ENCODE assay signal across 18 cellular contexts in the genomic region with DNA sequence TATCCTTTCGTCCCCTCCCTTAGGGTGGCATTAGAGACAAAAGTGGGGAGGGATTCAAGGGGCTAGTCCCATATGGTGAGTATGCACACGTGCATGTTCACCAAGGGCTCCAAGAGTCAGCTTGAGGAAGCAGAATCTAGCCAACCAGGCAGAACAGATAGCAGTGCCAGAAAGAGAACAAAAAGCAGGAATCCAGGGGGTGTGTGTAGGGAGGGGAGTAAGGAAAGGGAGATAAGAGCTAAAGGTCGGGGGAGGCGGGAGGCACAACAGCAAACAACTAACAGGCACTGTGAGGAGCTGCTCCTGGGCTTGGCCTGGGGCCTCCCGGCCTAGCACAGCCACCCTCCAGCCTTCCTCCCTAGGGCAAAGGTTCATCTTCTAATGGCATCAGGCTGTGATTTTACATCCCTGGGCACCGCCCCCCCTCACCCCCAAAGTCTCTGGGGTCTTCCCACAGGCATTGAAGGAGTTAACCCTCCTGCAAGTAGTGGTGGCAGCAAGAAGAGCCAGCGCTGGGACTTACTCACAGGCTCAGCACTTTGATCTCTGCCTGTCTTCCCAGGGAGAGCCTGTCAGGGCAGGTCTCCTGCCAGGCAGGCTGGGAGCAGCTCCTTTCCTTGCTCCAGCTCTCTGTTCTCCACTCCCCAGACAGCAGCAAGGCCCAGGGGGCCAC. TPM values are rescaled to one million over a fixed set of nuclear protein-coding genes. Genes with fewer than 3 reads are reported as not detected.
DNase-seq lines count a peak whose midpoint lies in the region; ATAC-seq and TF ChIP-seq lines count a peak whose summit lies in the region.
"Had no signal": no experiment of that assay in that cellular context is flagged by ENCODE, and none has a peak within 500 bp of the region (broad histone marks: within the 10 kb centered on the region; RNA-seq: fewer than 3 reads in every experiment).

No MANE protein-coding gene starts in this region.

- CTCF ChIA-PET in MCF 10A (lab: Yijun Ruan, JAX): interaction anchor here (0.6 to 1.6 kb wide), 5 partner anchors 8 to 53 kb away, joined by 3 to 10 read pairs (median 5); a partner anchor contains a TSS
- CTCF ChIA-PET in activated CD4-positive, alpha-beta T cell treated with anti-CD3 and anti-CD28 coated beads for 36 hours (lab: Charles Lee): interaction anchor here (1.1 to 2.4 kb wide), 6 partner anchors 12 to 56 kb away, joined by 3 to 7 read pairs (median 4); a partner anchor contains a TSS

- H3K27me3 Mint-ChIP-seq in MCF 10A (ENCODE audit: insufficient read depth, unreplicated experiment): no peaks in the 10 kb centered on the region
- no peaks in the 10 kb centered on the region for H3K27me3 Mint-ChIP-seq in mesothelial cell of epicardium (ENCODE audit: low read depth)
- no peaks in the 10 kb centered on the region for H3K27me3 Mint-ChIP-seq in type B pancreatic cell
- no peaks in the 10 kb centered on the region for H3K27me3 Mint-ChIP-seq in activated CD4-positive, alpha-beta T cell treated with anti-CD3 and anti-CD28 coated beads for 36 hours
- H3K27me3 Mint-ChIP-seq: activated naive CD8-positive, alpha-beta T cell treated with anti-CD3 and anti-CD28 coated beads, Interleukin-2, amount 50 U/mL, for 24 hours; IgD-negative memory B cell; natural killer cell treated with Interleukin-12 subunit alpha and Interleukin-12 subunit beta and Interleukin-15 and Interleukin-18, amount 100 ng/mL, for 72 hours had no signal

- H3K4me1 Mint-ChIP-seq in MCF 10A (ENCODE audit: insufficient read depth, unreplicated experiment): peaks cover 8% of the 10 kb centered on the region
- peaks cover 38% of the 10 kb centered on the region for H3K4me1 Mint-ChIP-seq in mesothelial cell of epicardium
- H3K4me1 Mint-ChIP-seq in type B pancreatic cell (ENCODE audit: unreplicated experiment): peaks cover 19% of the 10 kb centered on the region
- peaks cover 3% of the 10 kb centered on the region for H3K4me1 Mint-ChIP-seq in activated CD4-positive, alpha-beta T cell treated with anti-CD3 and anti-CD28 coated beads for 36 hours

- BruUV-seq in MCF 10A (replicated peaks; lab: Mats Ljungman, UMichigan): no TSS peak

- POLR2A ChIA-PET in MCF 10A (lab: Yijun Ruan, JAX): interaction anchor here (1.1 to 5.7 kb wide), 5 partner anchors 9 to 53 kb away, joined by 3 to 50 read pairs (median 13); a partner anchor contains a TSS
- POLR2A ChIA-PET in activated CD4-positive, alpha-beta T cell treated with anti-CD3 and anti-CD28 coated beads for 36 hours (lab: Charles Lee): interaction anchor here (1.2 kb wide), 1 partner anchor 12 kb away, joined by 3 read pairs; a partner anchor contains a TSS

- TF ChIP-seq POLR2A in breast epithelium (IDR thresholded peaks at IDR 0.05): no peak

- H3K36me3 Mint-ChIP-seq in MCF 10A (ENCODE audit: insufficient read depth, unreplicated experiment): peaks cover 31% of the 10 kb centered on the region
- H3K36me3 Mint-ChIP-seq in mesothelial cell of epicardium: peaks cover 31% of the 10 kb centered on the region
- H3K36me3 Mint-ChIP-seq in type B pancreatic cell: peaks cover 3% of the 10 kb centered on the region
- no peaks in the 10 kb centered on the region for H3K36me3 Mint-ChIP-seq in activated CD4-positive, alpha-beta T cell treated with anti-CD3 and anti-CD28 coated beads for 36 hours (ENCODE audit: low read depth)
- H3K36me3 Mint-ChIP-seq: natural killer cell treated with Interleukin-12 subunit alpha and Interleukin-12 subunit beta and Interleukin-15 and Interleukin-18, amount 100 ng/mL, for 72 hours had no signal

- no peak overlapping the region for H3K4me3 Mint-ChIP-seq in MCF 10A (ENCODE audit: unreplicated experiment)
- no peak overlapping the region for H3K4me3 Mint-ChIP-seq in mesothelial cell of epicardium
- peak overlapping the region; percentile 61 for H3K4me3 Mint-ChIP-seq in type B pancreatic cell
- no peak overlapping the region for H3K4me3 Mint-ChIP-seq in activated CD4-positive, alpha-beta T cell treated with anti-CD3 and anti-CD28 coated beads for 36 hours
- H3K4me3 Mint-ChIP-seq: activated naive CD8-positive, alpha-beta T cell treated with anti-CD3 and anti-CD28 coated beads, Interleukin-2, amount 50 U/mL, for 24 hours; natural killer cell treated with Interleukin-12 subunit alpha and Interleukin-12 subunit beta and Interleukin-15 and Interleukin-18, amount 100 ng/mL, for 72 hours had no signal

- H3K27ac ChIP-seq in breast epithelium: peak overlapping the region in 1 of 2 donors; percentile 40
- H3K27ac ChIP-seq: sigmoid colon had no signal

- ATAC-seq in activated CD4-positive, alpha-beta T cell treated with anti-CD3 and anti-CD28 coated beads for 36 hours: no peak
- ATAC-seq: activated naive CD8-positive, alpha-beta T cell treated with anti-CD3 and anti-CD28 coated beads, Interleukin-2, amount 50 U/mL, for 24 hours had no signal

- H3K27ac Mint-ChIP-seq in MCF 10A (ENCODE audit: low read depth, unreplicated experiment) (no peak overlapping the region), mesothelial cell of epicardium (peak overlapping the region; percentile 80), type B pancreatic cell (peak overlapping the region; percentile 77)
- H3K27ac Mint-ChIP-seq in activated CD4-positive, alpha-beta T cell treated with anti-CD3 and anti-CD28 coated beads for 36 hours: no peak overlapping the region
- H3K27ac Mint-ChIP-seq: activated naive CD8-positive, alpha-beta T cell treated with anti-CD3 and anti-CD28 coated beads, Interleukin-2, amount 50 U/mL, for 24 hours; IgD-negative memory B cell had no signal

- no peak overlapping the region for H3K4me3 ChIP-seq in breast epithelium
- H3K4me3 ChIP-seq: sigmoid colon had no signal

- H3K36me3 ChIP-seq in breast epithelium: no peaks in the 10 kb centered on the region
- H3K36me3 ChIP-seq: sigmoid colon had no signal

- H3K4me1 ChIP-seq in breast epithelium: no peaks in the 10 kb centered on the region
- H3K4me1 ChIP-seq: sigmoid colon had no signal

- intact Hi-C loops in MCF 10A (cut with micrococcal nuclease): no loop called here
- intact Hi-C loops in breast epithelium (cut with DNase I; ENCODE audit: low total_unique reads): no loop called here
- intact Hi-C loops in activated CD4-positive, alpha-beta T cell treated with anti-CD3 and anti-CD28 coated beads for 36 hours (cut with DNase I, micrococcal nuclease): no loop called here

- no peaks in the 10 kb centered on the region for H3K27me3 ChIP-seq in breast epithelium
- H3K27me3 ChIP-seq: sigmoid colon had no signal

- no peaks in the 10 kb centered on the region for H3K9me3 ChIP-seq in breast epithelium
- H3K9me3 ChIP-seq: sigmoid colon had no signal

- H3K9me3 Mint-ChIP-seq in MCF 10A (ENCODE audit: unreplicated experiment): no peaks in the 10 kb centered on the region
- H3K9me3 Mint-ChIP-seq in mesothelial cell of epicardium: no peaks in the 10 kb centered on the region
- H3K9me3 Mint-ChIP-seq in type B pancreatic cell: no peaks in the 10 kb centered on the region
- H3K9me3 Mint-ChIP-seq in activated CD4-positive, alpha-beta T cell treated with anti-CD3 and anti-CD28 coated beads for 36 hours (ENCODE audit: low read depth): no peaks in the 10 kb centered on the region
- H3K9me3 Mint-ChIP-seq: activated naive CD8-positive, alpha-beta T cell treated with anti-CD3 and anti-CD28 coated beads, Interleukin-2, amount 50 U/mL, for 24 hours; IgD-negative memory B cell; natural killer cell treated with Interleukin-12 subunit alpha and Interleukin-12 subunit beta and Interleukin-15 and Interleukin-18, amount 100 ng/mL, for 72 hours had no signal

- DNase-seq in MCF 10A (ENCODE audit: unreplicated experiment) (peak; percentile 15), breast epithelium (ENCODE audit: low spot score in 2 of 2) (no peak), ecto neural progenitor cell (ENCODE audit: low spot score) (peak; percentile 69), mesothelial cell of epicardium (ENCODE audit: low spot score in 2 of 2, unreplicated experiment in 2 of 2) (peak in 1 of 2 experiments; percentile 45), type B pancreatic cell (ENCODE audit: extremely low spot score, unreplicated experiment) (no peak), activated T-cell treated with anti-CD3 and anti-CD28 coated beads for 4 hours (no peak), ureter (ENCODE audit: low spot score) (no peak)
- DNase-seq in activated CD4-positive, alpha-beta T cell treated with anti-CD3 and anti-CD28 coated beads for 36 hours: no peak
- DNase-seq: activated CD4-positive, CD25-positive, alpha-beta regulatory T cell; activated naive CD8-positive, alpha-beta T cell treated with anti-CD3 and anti-CD28 coated beads, Interleukin-2, amount 50 U/mL, for 24 hours; GF-D8; head of caudate nucleus; NCI-H1417; sigmoid colon; stimulated activated naive CD4-positive, alpha-beta T cell treated with Interleukin-2 at 50 U/mL for 16 hours had no signal

- TF ChIP-seq CTCF in MCF 10A (IDR thresholded peaks at IDR 0.05; ENCODE audit: unreplicated experiment) (no peak), breast epithelium (IDR thresholded peaks at IDR 0.05) (no peak), mesothelial cell of epicardium (IDR thresholded peaks at IDR 0.05; ENCODE audit: unreplicated experiment) (no peak), type B pancreatic cell (conservative IDR thresholded peaks at IDR 0.05) (no peak)

RNA-seq across cellular contexts. Expression of a gene that starts 12.4 kb away (rescaled TPM):
- total RNA-seq in MCF 10A (2022) (63.4 and 90.8 TPM in 2 replicates), breast epithelium (10 to 100 TPM; 46.4 to 61.6 (median 48.2) TPM), mesothelial cell of epicardium (76.8 to 90.7 TPM (median 86.6 TPM) in 3 replicates), type B pancreatic cell (ENCODE audit: low replicate concordance) (75.7 and 82.9 TPM in 2 replicates), ureter (55.2 TPM)
- total RNA-seq in activated CD4-positive, alpha-beta T cell treated with anti-CD3 and anti-CD28 coated beads for 36 hours: 100 to 1,000 TPM; 106 to 129 TPM

RNA-seq across cellular contexts. Expression of a gene that starts 35.8 kb away (rescaled TPM):
- not detected in 2 replicates for total RNA-seq in MCF 10A (2022)
- total RNA-seq in breast epithelium: 10 to 100 TPM in 2 of 3 donors, 1 to 10 TPM in 1; 2.6 to 42.1 (median 26.9) TPM
- 87.2 to 88.8 TPM (median 88.4 TPM) in 3 replicates for total RNA-seq in mesothelial cell of epicardium
- total RNA-seq in type B pancreatic cell (ENCODE audit: low replicate concordance): 9.7 and 18.4 TPM in 2 replicates
- total RNA-seq in activated CD4-positive, alpha-beta T cell treated with anti-CD3 and anti-CD28 coated beads for 36 hours: 10 to 100 TPM; 11.8 to 12.4 TPM
- total RNA-seq in ureter: 21.0 TPM
- total RNA-seq: NCI-H460 had no signal

RNA-seq across cellular contexts. Expression of a gene that starts 52.9 kb away (rescaled TPM):
- total RNA-seq in MCF 10A (2022): 6.7 and 7.9 TPM in 2 replicates
- total RNA-seq in breast epithelium: 10 to 100 TPM in 1 of 3 donors, 1 to 10 TPM in 1, not detected in 1; 8.5 to 19.0 TPM
- 38.7 to 40.3 TPM (median 39.0 TPM) in 3 replicates for total RNA-seq in mesothelial cell of epicardium
- 14.0 and 21.8 TPM in 2 replicates for total RNA-seq in type B pancreatic cell (ENCODE audit: low replicate concordance)
- total RNA-seq in activated CD4-positive, alpha-beta T cell treated with anti-CD3 and anti-CD28 coated beads for 36 hours: 1 to 10 TPM in 1 of 2 experiments, under 1 TPM in 1; 0.71 to 1.0 TPM
- total RNA-seq in ureter: 19.1 TPM
- total RNA-seq: NCI-H460 had no signal

Comparison
In these comparisons a context has a peak if more than half of its experiments do, and no peak if none do; other contexts are left out.
1. DNase-seq: peak in MCF 10A (single experiment) and ecto neural progenitor cell (single experiment); none in breast epithelium (0 of 2), type B pancreatic cell (single experiment), activated T-cell treated with anti-CD3 and anti-CD28 coated beads for 4 hours (single experiment), activated CD4-positive, alpha-beta T cell treated with anti-CD3 and anti-CD28 coated beads for 36 hours (single experiment) and ureter (single experiment).
2. H3K27ac Mint-ChIP-seq: peak in mesothelial cell of epicardium (single experiment) and type B pancreatic cell (single experiment); none in MCF 10A (single experiment) and activated CD4-positive, alpha-beta T cell treated with anti-CD3 and anti-CD28 coated beads for 36 hours (single experiment).